ENCODE assay signal across 8 cellular contexts in the genomic region with DNA sequence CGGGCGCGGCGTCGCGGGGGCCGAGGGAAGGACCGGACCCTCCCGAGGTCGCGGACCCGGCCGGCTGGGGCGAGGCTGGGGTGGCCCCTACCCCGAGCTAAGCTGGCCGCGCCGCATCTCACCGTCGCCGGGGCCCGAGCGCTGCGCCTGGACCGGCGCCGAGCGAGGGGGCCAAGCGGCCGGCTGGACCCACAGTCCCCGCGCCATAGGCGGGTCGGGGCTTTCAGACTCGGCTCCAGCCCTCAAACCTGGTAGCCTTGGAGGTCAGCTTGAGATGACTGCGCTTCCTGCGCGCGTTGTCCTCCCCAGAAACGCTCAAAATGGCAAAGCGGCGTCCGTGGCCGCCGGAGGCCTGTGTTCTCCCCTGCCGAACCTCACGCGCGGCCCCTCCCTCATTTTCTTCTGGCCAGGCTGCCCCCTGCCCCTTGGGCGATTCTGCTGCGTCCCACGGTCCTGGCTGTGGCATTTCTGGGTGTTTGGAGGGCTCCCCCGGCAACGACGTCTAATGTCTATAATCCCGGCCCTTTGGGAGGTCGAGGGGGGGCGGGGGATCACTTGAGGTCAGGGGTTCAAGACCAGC. TPM values are rescaled to one million over a fixed set of nuclear protein-coding genes. Genes with fewer than 3 reads are reported as not detected.
DNase-seq lines count a peak whose midpoint lies in the region; ATAC-seq and TF ChIP-seq lines count a peak whose summit lies in the region.

No MANE protein-coding gene starts in this region.

- no peak for DNase-seq in CD14-positive monocyte (ENCODE audit: low spot score)
- DNase-seq in RPMI7951 (ENCODE audit: low read depth) = peak; percentile 32
- peak; percentile 20 for DNase-seq in fibroblast of mammary gland (ENCODE audit: low read depth)
- no peak for DNase-seq in skeletal muscle cell (ENCODE audit: low read depth)
- no peak for DNase-seq in NOMO-1 (lab: John Stamatoyannopoulos, UW; ENCODE audit: unreplicated experiment in 2 of 2)
- DNase-seq in GM13976 (ENCODE audit: low spot score) = no peak
- no peak for DNase-seq in cerebellar cortex (ENCODE audit: low spot score)

- in situ Hi-C loops in GM13976 (cut with MboI; ENCODE audit: low sequenced_read_pairs, unreplicated experiment) = no loop called here

- H3K4me3 ChIP-seq in fibroblast of mammary gland (ENCODE audit: control insufficient read depth, low read depth, low read length) (peak overlapping the region; percentile 72), skeletal muscle cell (ENCODE audit: low read depth, low read length) (peak overlapping the region; percentile 79)

- H3K4me3 Mint-ChIP-seq in CD14-positive monocyte = peak overlapping the region; percentile 70 to 81

- peaks cover 3 to 19% (median 14%) of the 10 kb centered on the region in 7 donors for H3K9me3 Mint-ChIP-seq in CD14-positive monocyte

- peak overlapping the region in 1 of 7 donors; percentile 33 for H3K27ac Mint-ChIP-seq in CD14-positive monocyte

- intact Hi-C loops in CD14-positive monocyte (cut with micrococcal nuclease) = no loop called here

- peaks cover 0 to 3% of the 10 kb centered on the region in 2 donors for H3K36me3 Mint-ChIP-seq in CD14-positive monocyte

- peak; percentile 14 for ATAC-seq in GM21576 (IDR thresholded peaks at IDR 0.05; ENCODE audit: unreplicated experiment)

- TF ChIP-seq CTCF in CD14-positive monocyte (IDR thresholded peaks at IDR 0.05) (no peak), fibroblast of mammary gland (conservative IDR thresholded peaks at IDR 0.05; ENCODE audit: control insufficient read depth, insufficient read depth, low read depth, low read length) (no peak), GM13976 (IDR thresholded peaks at IDR 0.05; ENCODE audit: borderline replicate concordance, control extremely low read depth, extremely low read depth, insufficient read depth, missing control alignments) (no peak)

- peaks cover 26% of the 10 kb centered on the region for H3K4me1 Mint-ChIP-seq in CD14-positive monocyte

- H3K27me3 Mint-ChIP-seq in CD14-positive monocyte (ENCODE audit: low read depth in 3 of 3) = peaks cover 36 to 49% (median 38%) of the 10 kb centered on the region in 3 donors

RNA-seq across cellular contexts. Expression of a gene that starts 8.7 kb away (rescaled TPM):
- not detected for polyA plus RNA-seq in CD14-positive monocyte
- total RNA-seq in RPMI7951 (2014; rRNA removed; shearing (Covaris generic)) = 0.20 TPM in 1 of 2 replicates, not detected in the other

RNA-seq across cellular contexts. Expression of a gene that starts 15.7 kb away (rescaled TPM):
- polyA plus RNA-seq in CD14-positive monocyte = 100 to 1,000 TPM in 1 of 2 donors, 10 to 100 TPM in 1; 68.3 to 150 TPM
- total RNA-seq in RPMI7951 (2014; rRNA removed; shearing (Covaris generic)) = 30.8 and 37.5 TPM in 2 replicates

RNA-seq across cellular contexts. Expression of a gene that starts 39.6 kb away (rescaled TPM):
- not detected for polyA plus RNA-seq in CD14-positive monocyte
- total RNA-seq in RPMI7951 (2014; rRNA removed; shearing (Covaris generic)) = not detected in 2 replicates

RNA-seq across cellular contexts. Expression of a gene that starts 41.6 kb away (rescaled TPM):
- not detected for polyA plus RNA-seq in CD14-positive monocyte
- not detected in 2 replicates for total RNA-seq in RPMI7951 (2014; rRNA removed; shearing (Covaris generic))

RNA-seq across cellular contexts. Expression of a gene that starts 43.5 kb away (rescaled TPM):
- polyA plus RNA-seq in CD14-positive monocyte = 10 to 100 TPM; 29.3 to 38.2 TPM
- total RNA-seq in RPMI7951 (2014; rRNA removed; shearing (Covaris generic)) = 39.2 and 56.9 TPM in 2 replicates

Comparison
In these comparisons a context has a peak if more than half of its experiments do, and no peak if none do; other contexts are left out.
1. DNase-seq: peak in RPMI7951 (single experiment) and fibroblast of mammary gland (single experiment); none in CD14-positive monocyte (single experiment), skeletal muscle cell (single experiment), NOMO-1 (0 of 2), GM13976 (single experiment) and cerebellar cortex (single experiment).